23 cellular contexts compared by ENCODE assay signal in genomic region chr22:18111759-18112330, GRCh38. TPM values are rescaled to one million over a fixed set of nuclear protein-coding genes. Genes with fewer than 3 reads are reported as not detected.
DNase-seq lines count a peak whose midpoint lies in the region; ATAC-seq and TF ChIP-seq lines count a peak whose summit lies in the region.
"Had no signal": no experiment of that assay in that cellular context is flagged by ENCODE, and none has a peak within 500 bp of the region (broad histone marks: within the 10 kb centered on the region; RNA-seq: fewer than 3 reads in every experiment).

No MANE protein-coding gene starts in this region.

- peaks cover 46% of the 10 kb centered on the region for H3K79me2 ChIP-seq in Loucy (ENCODE audit: insufficient read depth, low read length)
- H3K79me2 ChIP-seq: hepatocyte had no signal

- H4K20me1 ChIP-seq in BLaER1 (peaks cover 53% of the 10 kb centered on the region), Loucy (ENCODE audit: insufficient read depth, low read length, poor library complexity, severe bottlenecking) (no peaks in the 10 kb centered on the region)

- H3K27me3 ChIP-seq in BLaER1, result peaks cover 37% of the 10 kb centered on the region
- no peaks in the 10 kb centered on the region for H3K27me3 ChIP-seq in Loucy (ENCODE audit: insufficient read depth, low read length, poor library complexity, severe bottlenecking)
- H3K27me3 ChIP-seq: SJCRH30 had no signal

- no peak for TF ChIP-seq CTCF in Loucy (conservative IDR thresholded peaks at IDR 0.05; ENCODE audit: low read length)
- no peak for TF ChIP-seq CTCF in coronary artery (IDR thresholded peaks at IDR 0.05)

- H3K36me3 ChIP-seq in BLaER1, result no peaks in the 10 kb centered on the region
- no peaks in the 10 kb centered on the region for H3K36me3 ChIP-seq in Loucy (ENCODE audit: insufficient read depth, low read length)
- H3K36me3 ChIP-seq: cardiac muscle cell, HAP-1, SJCRH30, tibial nerve had no signal

- H3K4me2 ChIP-seq in BLaER1, result peak overlapping the region; percentile 96
- peak overlapping the region; percentile 87 for H3K4me2 ChIP-seq in Loucy (ENCODE audit: low read depth, low read length, poor library complexity, severe bottlenecking)

- H3K9me2 ChIP-seq in Loucy (replicated peaks; ENCODE audit: low read depth, low read length), result no peaks in the 10 kb centered on the region

- H3K9ac ChIP-seq in BLaER1 (no peak overlapping the region), Loucy (ENCODE audit: low read depth, low read length, poor library complexity, severe bottlenecking) (peak overlapping the region; percentile 83)

- TF ChIP-seq POLR2A in GM18505 (IDR thresholded peaks at IDR 0.05; ENCODE audit: borderline replicate concordance, extremely low read depth, insufficient read depth, insufficient read length), result no peak

- no peak overlapping the region for H2AFZ ChIP-seq in Loucy (ENCODE audit: low read length)
- H2AFZ ChIP-seq: hepatocyte had no signal

- H3F3A ChIP-seq in Loucy (ENCODE audit: low read depth), result peaks cover 16% of the 10 kb centered on the region

- H3K4me1 ChIP-seq in BLaER1 (peaks cover 81% of the 10 kb centered on the region), Loucy (ENCODE audit: insufficient read depth, low read length, poor library complexity, severe bottlenecking) (peaks cover 64% of the 10 kb centered on the region)
- H3K4me1 ChIP-seq: HAP-1, SJCRH30 had no signal

- H3K4me3 ChIP-seq in BLaER1, result peak overlapping the region; percentile 66
- peak overlapping the region; percentile 79 for H3K4me3 ChIP-seq in Loucy (ENCODE audit: low read length, poor library complexity, severe bottlenecking)
- H3K4me3 ChIP-seq in coronary artery, result peak overlapping the region; percentile 72
- H3K4me3 ChIP-seq: cardiac muscle cell, HAP-1, hepatocyte, SJCRH30 had no signal

- no peak for DNase-seq in coronary artery (ENCODE audit: low spot score)
- DNase-seq in posterior vena cava (ENCODE audit: low spot score), result peak; percentile 64
- DNase-seq in activated CD4-positive, alpha-beta T cell treated with anti-CD3 and anti-CD28 coated beads, Interleukin-2, amount 50 U/mL, for 48 hours, result no peak
- DNase-seq in activated CD4-positive, CD25-positive, alpha-beta regulatory T cell (lab: John Stamatoyannopoulos, UW), result no peak
- no peak for DNase-seq in DMS153 treated with DMSO at 0.1 percent for 48 hours (lab: John Stamatoyannopoulos, UW; ENCODE audit: unreplicated experiment)
- DNase-seq: activated B cell treated with CpG ODN at 0.5 μM for 24 hours; CD4-positive, alpha-beta T cell; DMS79; effector memory CD4-positive, alpha-beta T cell; IMR-90; mammary epithelial cell; MM.1S; NCI-H187 treated with DMSO at 0.1 percent for 48 hours; NCI-H526 treated with DMSO at 0.1 percent for 48 hours; PC-3; SJCRH30 had no signal

- ATAC-seq in GM18505 (IDR thresholded peaks at IDR 0.05; ENCODE audit: unreplicated experiment), result no peak
- ATAC-seq: PC-3 had no signal

- peaks cover 23% of the 10 kb centered on the region for H3K9me3 ChIP-seq in BLaER1
- H3K9me3 ChIP-seq in Loucy (ENCODE audit: insufficient read depth, low read depth, low read length), result no peaks in the 10 kb centered on the region
- H3K9me3 ChIP-seq: HAP-1, SJCRH30, tibial nerve had no signal

- no peak overlapping the region for H3K27ac ChIP-seq in BLaER1
- peak overlapping the region in 1 of 2 donors; percentile 78 for H3K27ac ChIP-seq in coronary artery
- H3K27ac ChIP-seq: cardiac muscle cell, hepatocyte, SJCRH30 had no signal

- intact Hi-C loops in posterior vena cava (cut with DNase I), result no loop called here

RNA-seq across cellular contexts. Expression of gene TUBA8, which starts 1.2 kb away (rescaled TPM):
- total RNA-seq in posterior vena cava, result 1 to 10 TPM; 2.3 to 2.8 TPM

RNA-seq across cellular contexts. Expression of gene PEX26, which starts 34.1 kb away (rescaled TPM):
- total RNA-seq in posterior vena cava, result 10 to 100 TPM; 25.5 to 28.5 TPM

RNA-seq across cellular contexts. Expression of gene USP18, which starts 38.1 kb away (rescaled TPM):
- total RNA-seq in posterior vena cava, result 1 to 10 TPM; 5.9 to 8.1 TPM
